Comparison of ENCODE assay signal across 14 cellular contexts in genomic region chrX:17024896-17025295, GRCh38.
DNase-seq lines count a peak whose midpoint lies in the region; ATAC-seq and TF ChIP-seq lines count a peak whose summit lies in the region.
"Had no signal": no experiment of that assay in that cellular context is flagged by ENCODE, and none has a peak within 500 bp of the region (broad histone marks: within the 10 kb centered on the region; RNA-seq: fewer than 3 reads in every experiment).

No MANE protein-coding gene starts in this region.

- ATAC-seq in SK-N-SH treated with all-trans-retinoic acid at 6 μM for 48 hours, result no peak; the same call in 2 of the 3 replicates

- DNase-seq in NCI-H1417 (lab: John Stamatoyannopoulos, UW) (peak in 2 of 3 experiments; percentile 30 to 56), NCI-H1417 treated with DMSO at 0.1 percent for 48 hours (lab: John Stamatoyannopoulos, UW) (no peak), islet precursor cell (peak; percentile 76), ureter (ENCODE audit: low spot score) (peak; percentile 51), NCI-H1092 treated with DMSO at 0.1 percent for 48 hours (lab: John Stamatoyannopoulos, UW) (no peak), epidermal melanocyte (ENCODE audit: insufficient read length, low spot score) (no peak)
- DNase-seq in activated CD8-positive, alpha-beta memory T cell treated with anti-CD3 and anti-CD28 coated beads, Interleukin-2, amount 50 U/mL, for 4 hours, result no peak
- DNase-seq: 8988T; activated CD8-positive, alpha-beta memory T cell treated with anti-CD3 and anti-CD28 coated beads, Interleukin-2, amount 50 U/mL, for 48 hours; MM.1S; naive thymus-derived CD8-positive, alpha-beta T cell; NCI-H446 treated with DMSO at 0.1 percent for 48 hours; Right ventricle myocardium superior had no signal

TF ChIP-seq in SK-N-SH treated with all-trans-retinoic acid at 6 μM for 48 hours, 23 proteins besides CTCF, POLR2A, EP300 and RAD21:
- TF ChIP-seq POU6F1 (CRISPR knock-in tag; IDR thresholded peaks at IDR 0.05; ENCODE audit: borderline replicate concordance, low read depth), result no peak
- peak; percentile 80; the same call in 1 of the 2 replicates for TF ChIP-seq ZNF565 (CRISPR knock-in tag; conservative IDR thresholded peaks at IDR 0.05; ENCODE audit: low read depth)
- TF ChIP-seq ZFP3 (CRISPR knock-in tag; IDR thresholded peaks at IDR 0.05), result no peak
- no peak for TF ChIP-seq CSRNP3 (CRISPR knock-in tag; IDR thresholded peaks at IDR 0.05)
- no peak for TF ChIP-seq ESRRG (CRISPR knock-in tag; IDR thresholded peaks at IDR 0.05)
- TF ChIP-seq TOX (CRISPR knock-in tag; IDR thresholded peaks at IDR 0.05; ENCODE audit: borderline replicate concordance), result no peak

Comparison
In these comparisons a context has a peak if more than half of its experiments do, and no peak if none do; other contexts are left out.
1. DNase-seq: peak in NCI-H1417 (2 of 3), islet precursor cell (single experiment) and ureter (single experiment); none in NCI-H1417 treated with DMSO at 0.1 percent for 48 hours (single experiment), activated CD8-positive, alpha-beta memory T cell treated with anti-CD3 and anti-CD28 coated beads, Interleukin-2, amount 50 U/mL, for 4 hours (single experiment), NCI-H1092 treated with DMSO at 0.1 percent for 48 hours (single experiment) and epidermal melanocyte (single experiment).